ENCODE assay signal across 8 cellular contexts in the genomic region with DNA sequence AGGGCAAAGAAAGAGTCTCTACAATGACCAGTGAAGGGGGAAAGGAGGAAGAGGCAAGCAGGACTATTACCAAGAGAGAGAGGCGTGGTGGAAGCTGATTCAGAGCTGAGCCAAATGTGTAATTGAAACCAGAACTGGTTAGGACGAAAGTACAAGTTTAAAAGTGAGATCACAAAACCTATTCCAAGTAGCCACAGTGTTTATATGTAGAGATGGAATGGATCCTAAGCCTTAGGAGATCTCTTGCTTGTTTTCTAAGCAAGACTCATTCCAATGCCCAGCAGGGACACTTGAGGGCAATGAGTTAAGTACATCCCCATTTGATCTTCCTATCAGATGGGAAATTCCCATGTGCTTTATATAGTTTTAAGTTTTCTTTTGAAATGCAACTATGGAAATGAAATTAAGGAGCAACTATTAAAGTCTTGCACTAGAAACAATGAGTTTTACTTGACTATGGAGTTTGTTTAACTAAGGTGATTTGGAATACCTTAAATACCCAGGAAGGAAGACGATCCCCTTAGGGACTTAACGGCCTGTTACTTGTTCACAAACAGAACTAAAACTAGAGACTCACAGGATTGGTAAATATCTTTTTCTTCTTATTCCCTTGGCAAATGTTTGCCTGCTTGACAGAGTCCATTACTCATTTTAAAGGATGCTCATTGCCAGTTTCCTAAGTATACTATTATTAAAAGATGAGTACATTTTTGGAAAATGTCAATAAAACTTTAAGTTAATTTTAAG. TPM values are rescaled to one million over a fixed set of nuclear protein-coding genes. Genes with fewer than 3 reads are reported as not detected.
A peak's percentile ranks its signal among the peaks of the same experiment; 100 is the strongest.
DNase-seq lines count a peak whose midpoint lies in the region; ATAC-seq, FAIRE-seq and TF ChIP-seq lines count a peak whose summit lies in the region.

No MANE protein-coding gene starts in this region.

- H3K4me2 ChIP-seq in GM12878 (ENCODE audit: control insufficient read depth, insufficient read depth), result peak overlapping the region; percentile 32

- CTCF ChIA-PET in GM12878 (lab: Yijun Ruan, JAX), result interaction anchor here (1.2 kb wide), 1 partner anchor 19 kb away, joined by 5 read pairs; no protein-coding TSS in a partner anchor

- H3K27ac ChIP-seq in GM12878 (ENCODE audit: control insufficient read depth, insufficient read depth), result peak overlapping the region; percentile 20; the same call in 1 of the 2 replicates

- H4K20me1 ChIP-seq in GM12878 (ENCODE audit: control insufficient read depth, insufficient read depth), result no peaks in the 10 kb centered on the region

- SMC1A ChIA-PET in GM12878 (lab: Charles Lee; ENCODE audit: uncharacterized antibody, unreplicated experiment), result interaction anchor here (1.2 kb wide), 1 partner anchor 21 kb away, joined by 3 read pairs; no protein-coding TSS in a partner anchor

- H3K79me2 ChIP-seq in GM12878 (ENCODE audit: control insufficient read depth, insufficient read depth, low read length), result no peaks in the 10 kb centered on the region

- in situ Hi-C loops in GM12878 (cut with MboI), result no loop called here

- H2AFZ ChIP-seq in GM12878 (ENCODE audit: control insufficient read depth, low read depth, low read length), result no peak overlapping the region

- no peaks in the 10 kb centered on the region; the same call in 2 of the 3 replicates for H3K9me3 ChIP-seq in GM12878 (replicated peaks; ENCODE audit: control insufficient read depth, insufficient read depth, low read length)

- POLR2A ChIA-PET in GM12878 (lab: Charles Lee), result no interaction called here

- WGBS in GM12878 (ENCODE audit: insufficient coverage, insufficient replicate concordance, low lambda C conversion rate, missing lambda C conversion rate), result 21% methylated on average over 4 of the region's 4 CpGs

- ATAC-seq in HG03066 (IDR thresholded peaks at IDR 0.05; ENCODE audit: low read depth, unreplicated experiment) (peak; percentile 87), GM12878 (peak; percentile 94)

- no TSS peak for BruUV-seq in GM12878 (replicated peaks; lab: Mats Ljungman, UMichigan)

- no peak overlapping the region for H3K9ac ChIP-seq in GM12878 (ENCODE audit: control insufficient read depth, insufficient read depth, low read length)

- DNase-seq in AG08396 (ENCODE audit: low spot score) (peak; percentile 46), GM19238 (ENCODE audit: insufficient read length, low spot score) (peak; percentile 28), GM12878 (ENCODE audit: low read depth, low spot score) (peak; percentile 59), NAMALWA (ENCODE audit: low spot score) (no peak), nucleus accumbens (lab: John Stamatoyannopoulos, UW) (no peak), COLO668 (lab: John Stamatoyannopoulos, UW; ENCODE audit: unreplicated experiment) (no peak)
- no peak for DNase-seq in central memory CD4-positive, alpha-beta T cell

- no peak for TF ChIP-seq CTCF in GM12878 (IDR thresholded peaks at IDR 0.05 in 2 of 3, conservative IDR thresholded peaks at IDR 0.05 in 1 of 3; ENCODE audit: control insufficient read depth in 2 of 3, extremely low read depth in 1 of 3, insufficient read depth in 1 of 3, low read depth in 3 of 3, low read length in 3 of 3)

- TF ChIP-seq RAD21 in GM12878 (IDR thresholded peaks at IDR 0.05; ENCODE audit: insufficient read depth, low read depth, low read length), result 0 out of 2 replicates have a peak, but pooled peaks have one; percentile 11

- no peaks in the 10 kb centered on the region for H3K27me3 ChIP-seq in GM12878 (replicated peaks in 1 of 2; ENCODE audit: control insufficient read depth in 2 of 2, insufficient read depth in 2 of 2, low read length in 1 of 2)

- no peaks in the 10 kb centered on the region for H3K36me3 ChIP-seq in GM12878 (ENCODE audit: control insufficient read depth in 2 of 2, insufficient read depth in 2 of 2, low read length in 1 of 2)

- peak; percentile 42 to 62; a peak in 2 of 4 replicates for TF ChIP-seq EP300 in GM12878 (IDR thresholded peaks at IDR 0.05; ENCODE audit: borderline replicate concordance in 1 of 2, control insufficient read depth in 1 of 2, low read depth in 2 of 2, low read length in 2 of 2)

- intact Hi-C loops in GM12878 (cut with micrococcal nuclease; ENCODE audit: unreplicated experiment), result loop anchor here (5.0 kb wide), 1 partner anchor 54 kb away; a partner anchor contains a TSS

- no peak for TF ChIP-seq POLR2A in GM12878 (IDR thresholded peaks at IDR 0.05; ENCODE audit: low read depth, low read length)

- peaks cover 12% of the 10 kb centered on the region for H3K4me1 ChIP-seq in GM12878 (ENCODE audit: control insufficient read depth, insufficient read depth, low read length)

- peak; percentile 90 for FAIRE-seq in GM12878 (lab: Jason Lieb, UNC)

- H3K4me3 ChIP-seq in GM12878, result 0 out of 2 replicates have a peak overlapping the region, but pooled peaks have one; percentile 6

- RAD21 ChIA-PET in GM12878 (lab: Charles Lee; ENCODE audit: unreplicated experiment), result no interaction called here

TF ChIP-seq in GM12878, 131 proteins besides CTCF, POLR2A, EP300 and RAD21 (continues in another document):
- TF ChIP-seq DPF2 (IDR thresholded peaks at IDR 0.05), result peak; percentile 47; the same call in 1 of the 2 replicates
- TF ChIP-seq CBFB (IDR thresholded peaks at IDR 0.05; ENCODE audit: low read depth), result no peak
- peak; percentile 81 for TF ChIP-seq JUNB (IDR thresholded peaks at IDR 0.05)
- no peak for TF ChIP-seq POLR2AphosphoS5 (IDR thresholded peaks at IDR 0.05; ENCODE audit: low read length)
- peak; percentile 45 for TF ChIP-seq SP1 (IDR thresholded peaks at IDR 0.05; ENCODE audit: low read depth, low read length)
- TF ChIP-seq, protein P1, sequence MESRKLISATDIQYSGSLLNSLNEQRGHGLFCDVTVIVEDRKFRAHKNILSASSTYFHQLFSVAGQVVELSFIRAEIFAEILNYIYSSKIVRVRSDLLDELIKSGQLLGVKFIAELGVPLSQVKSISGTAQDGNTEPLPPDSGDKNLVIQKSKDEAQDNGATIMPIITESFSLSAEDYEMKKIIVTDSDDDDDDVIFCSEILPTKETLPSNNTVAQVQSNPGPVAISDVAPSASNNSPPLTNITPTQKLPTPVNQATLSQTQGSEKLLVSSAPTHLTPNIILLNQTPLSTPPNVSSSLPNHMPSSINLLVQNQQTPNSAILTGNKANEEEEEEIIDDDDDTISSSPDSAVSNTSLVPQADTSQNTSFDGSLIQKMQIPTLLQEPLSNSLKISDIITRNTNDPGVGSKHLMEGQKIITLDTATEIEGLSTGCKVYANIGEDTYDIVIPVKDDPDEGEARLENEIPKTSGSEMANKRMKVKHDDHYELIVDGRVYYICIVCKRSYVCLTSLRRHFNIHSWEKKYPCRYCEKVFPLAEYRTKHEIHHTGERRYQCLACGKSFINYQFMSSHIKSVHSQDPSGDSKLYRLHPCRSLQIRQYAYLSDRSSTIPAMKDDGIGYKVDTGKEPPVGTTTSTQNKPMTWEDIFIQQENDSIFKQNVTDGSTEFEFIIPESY (IDR thresholded peaks at IDR 0.05), result no peak
- TF ChIP-seq MEF2A (IDR thresholded peaks at IDR 0.05; ENCODE audit: insufficient read depth, low read depth, low read length), result 0 out of 2 replicates have a peak, but pooled peaks have one; percentile 50
- TF ChIP-seq, protein P2, sequence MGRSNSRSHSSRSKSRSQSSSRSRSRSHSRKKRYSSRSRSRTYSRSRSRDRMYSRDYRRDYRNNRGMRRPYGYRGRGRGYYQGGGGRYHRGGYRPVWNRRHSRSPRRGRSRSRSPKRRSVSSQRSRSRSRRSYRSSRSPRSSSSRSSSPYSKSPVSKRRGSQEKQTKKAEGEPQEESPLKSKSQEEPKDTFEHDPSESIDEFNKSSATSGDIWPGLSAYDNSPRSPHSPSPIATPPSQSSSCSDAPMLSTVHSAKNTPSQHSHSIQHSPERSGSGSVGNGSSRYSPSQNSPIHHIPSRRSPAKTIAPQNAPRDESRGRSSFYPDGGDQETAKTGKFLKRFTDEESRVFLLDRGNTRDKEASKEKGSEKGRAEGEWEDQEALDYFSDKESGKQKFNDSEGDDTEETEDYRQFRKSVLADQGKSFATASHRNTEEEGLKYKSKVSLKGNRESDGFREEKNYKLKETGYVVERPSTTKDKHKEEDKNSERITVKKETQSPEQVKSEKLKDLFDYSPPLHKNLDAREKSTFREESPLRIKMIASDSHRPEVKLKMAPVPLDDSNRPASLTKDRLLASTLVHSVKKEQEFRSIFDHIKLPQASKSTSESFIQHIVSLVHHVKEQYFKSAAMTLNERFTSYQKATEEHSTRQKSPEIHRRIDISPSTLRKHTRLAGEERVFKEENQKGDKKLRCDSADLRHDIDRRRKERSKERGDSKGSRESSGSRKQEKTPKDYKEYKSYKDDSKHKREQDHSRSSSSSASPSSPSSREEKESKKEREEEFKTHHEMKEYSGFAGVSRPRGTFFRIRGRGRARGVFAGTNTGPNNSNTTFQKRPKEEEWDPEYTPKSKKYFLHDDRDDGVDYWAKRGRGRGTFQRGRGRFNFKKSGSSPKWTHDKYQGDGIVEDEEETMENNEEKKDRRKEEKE (IDR thresholded peaks at IDR 0.05), result no peak
- peak; percentile 88 for TF ChIP-seq RUNX3 (IDR thresholded peaks at IDR 0.05; ENCODE audit: low read length)

RNA-seq across cellular contexts. Expression of a gene that starts 51.1 kb away (rescaled TPM):
- total RNA-seq in GM12878 (2013; cell fraction: nucleolus; rRNA removed), result 85.2 and 85.6 TPM in 2 replicates
- total RNA-seq in GM12878 (2014; rRNA removed) (46.3 and 49.5 TPM in 2 replicates), GM12878 (2014; rRNA removed; fragmentation: Illumina TruSeq; extraction: Trizol) (67.9 and 72.5 TPM in 2 replicates), GM12878 (2021) (43.9 and 53.0 TPM in 2 replicates)
- polyA plus RNA-seq in GM12878 (2011; ENCODE audit: low read depth), result 42.2 TPM
- polyA plus RNA-seq in GM12878 (2011; rRNA removed) (62.5 and 69.6 TPM in 2 replicates), GM12878 (2014; fragmentation: Illumina TruSeq; extraction: Trizol) (68.6 and 83.8 TPM in 2 replicates), GM12878 (2014; fragmentation: Nextera tagmentation; extraction: Ambion mirVana) (10 to 100 TPM; 59.3 to 63.5 TPM), GM12878 (2014; rRNA removed) (41.1 and 51.9 TPM in 2 replicates), GM12878 (2016; fragmentation: Nextera tagmentation; extraction: Ambion mirVana) (10 to 100 TPM; 84.1 to 84.3 TPM)
- polyA plus RNA-seq in GM12878 (2011; cell fraction: cytosol; rRNA removed), result 19.3 and 31.2 TPM in 2 replicates
- 16.2 and 18.3 TPM in 2 replicates for polyA plus RNA-seq in GM12878 (2011; cell fraction: nucleus; rRNA removed)
- polyA plus RNA-seq in GM12878 (2012), result 56.0 and 57.2 TPM in 2 replicates
- 37.2 and 48.9 TPM in 2 replicates for polyA minus RNA-seq in GM12878 (2011; rRNA and poly(A)+ RNA removed)
- 22.3 and 34.7 TPM in 2 replicates for polyA minus RNA-seq in GM12878 (2011; cell fraction: cytosol; rRNA and poly(A)+ RNA removed)
- polyA minus RNA-seq in GM12878 (2011; cell fraction: nucleus; rRNA and poly(A)+ RNA removed), result 26.7 and 36.3 TPM in 2 replicates

Comparison
In these comparisons a context has a peak if more than half of its experiments do, and no peak if none do; other contexts are left out.
1. DNase-seq: peak in AG08396 (single experiment), GM19238 (single experiment) and GM12878 (single experiment); none in NAMALWA (single experiment), central memory CD4-positive, alpha-beta T cell (single experiment), nucleus accumbens (0 of 56) and COLO668 (single experiment).